19 cellular contexts compared by ENCODE assay signal in genomic region chr3:177899275-177900067, GRCh38.
DNase-seq lines count a peak whose midpoint lies in the region; ATAC-seq, FAIRE-seq and TF ChIP-seq lines count a peak whose summit lies in the region.
"Had no signal": no experiment of that assay in that cellular context is flagged by ENCODE, and none has a peak within 500 bp of the region (broad histone marks: within the 10 kb centered on the region; RNA-seq: fewer than 3 reads in every experiment).

No MANE protein-coding gene starts in this region.

- H3K79me2 ChIP-seq in H1 (ENCODE audit: control insufficient read depth in 1 of 2, insufficient read depth in 2 of 2, low read length in 2 of 2): no peaks in the 10 kb centered on the region

- CTCF ChIA-PET in IMR-90 (lab: Yijun Ruan, JAX) (no interaction called here), H1 (lab: Charles Lee; ENCODE audit: partially characterized antibody) (interaction anchor here (0.6 to 1.4 kb wide), 6 partner anchors 9 to 719 kb away, joined by 3 to 4 read pairs (median 3); no protein-coding TSS in a partner anchor)

- dilution Hi-C loops in IMR-90 (cut with HindIII; ENCODE audit: low sequenced_read_pairs, unreplicated experiment): no loop called here

- H3K23ac ChIP-seq in IMR-90 (ENCODE audit: low read depth, low read length) (no peak overlapping the region), H1 (ENCODE audit: insufficient read length) (no peak overlapping the region)

- FAIRE-seq in H1 (lab: Jason Lieb, UNC): no peak
- FAIRE-seq: D721Med, GM12892 had no signal

- H3K4ac ChIP-seq in IMR-90 (ENCODE audit: low read depth, low read length) (peak overlapping the region; percentile 17; the same call in 1 of the 2 replicates), H1 (replicated peaks; ENCODE audit: insufficient read length, low read depth, low read length) (no peak overlapping the region)

- ATAC-seq in IMR-90 (ENCODE audit: low read depth) (no peak), HG02642 (IDR thresholded peaks at IDR 0.05; ENCODE audit: poor library complexity, unreplicated experiment) (no peak)
- ATAC-seq: CD8-positive, alpha-beta T cell had no signal

- peak overlapping the region; percentile 63 for H2AK9ac ChIP-seq in IMR-90 (replicated peaks; ENCODE audit: low read depth, low read length, poor library complexity)

- H2BK5ac ChIP-seq in IMR-90 (ENCODE audit: low read depth, low read length, poor library complexity, severe bottlenecking): no peak overlapping the region
- H2BK5ac ChIP-seq in H1 (ENCODE audit: low read depth, low read length): no peak overlapping the region

- no peaks in the 10 kb centered on the region for H3K23me2 ChIP-seq in H1 (ENCODE audit: low read depth, low read length)

- no TSS peak for BruUV-seq in IMR-90 (replicated peaks; lab: Mats Ljungman, UMichigan)

- H2AK5ac ChIP-seq in IMR-90 (ENCODE audit: low read depth, low read length) (no peak overlapping the region), H1 (ENCODE audit: low read depth, low read length) (no peak overlapping the region)

- H3K56ac ChIP-seq in IMR-90 (ENCODE audit: extremely low read depth, insufficient read depth, low read length) (no peak overlapping the region), H1 (replicated peaks; ENCODE audit: insufficient read length, low read depth, low read length) (no peak overlapping the region)

- TF ChIP-seq POLR2A in IMR-90 (IDR thresholded peaks at IDR 0.05; ENCODE audit: low read depth, low read length) (no peak), H1 (IDR thresholded peaks at IDR 0.05; ENCODE audit: control extremely low read depth in 1 of 2, low read depth in 2 of 2, low read length in 2 of 2) (no peak)

- H3K27ac ChIP-seq in BLaER1: no peak overlapping the region
- no peak overlapping the region for H3K27ac ChIP-seq in IMR-90 (ENCODE audit: insufficient read depth, low read length)
- H3K27ac ChIP-seq in H1 (ENCODE audit: low read depth, low read length): no peak overlapping the region
- H3K27ac ChIP-seq: KMS-11 had no signal

- peak overlapping the region; percentile 50; the same call in 1 of the 2 replicates for H4K91ac ChIP-seq in IMR-90 (ENCODE audit: insufficient read depth, low read depth, low read length)
- no peak overlapping the region for H4K91ac ChIP-seq in H1 (replicated peaks; ENCODE audit: insufficient read length, low read length)

- no peaks in the 10 kb centered on the region for H3K27me3 ChIP-seq in BLaER1
- H3K27me3 ChIP-seq in IMR-90 (ENCODE audit: control insufficient read depth, insufficient read depth, low read length): no peaks in the 10 kb centered on the region
- no peaks in the 10 kb centered on the region for H3K27me3 ChIP-seq in H1 (replicated peaks in 1 of 4; ENCODE audit: control insufficient read depth in 3 of 4, extremely low read depth in 1 of 4, insufficient read depth in 3 of 4, low read length in 3 of 4)

- no peak overlapping the region for H2BK12ac ChIP-seq in H1 (ENCODE audit: low read depth, low read length)

- no peak for TF ChIP-seq RAD21 in IMR-90 (IDR thresholded peaks at IDR 0.05; ENCODE audit: low read length)
- peak; percentile 80 to 86 for TF ChIP-seq RAD21 in H1 (IDR thresholded peaks at IDR 0.05 in 1 of 2, conservative IDR thresholded peaks at IDR 0.05 in 1 of 2; ENCODE audit: low read depth in 2 of 2, low read length in 2 of 2)

- H4K20me1 ChIP-seq in BLaER1 (no peaks in the 10 kb centered on the region), IMR-90 (ENCODE audit: insufficient read depth, low read length) (no peaks in the 10 kb centered on the region), H1 (replicated peaks in 1 of 2; ENCODE audit: control insufficient read depth in 1 of 2, insufficient read depth in 2 of 2, low read length in 2 of 2) (no peaks in the 10 kb centered on the region)

- no peak overlapping the region for H4K8ac ChIP-seq in IMR-90 (ENCODE audit: low read depth in 2 of 2, low read length in 2 of 2)
- H4K8ac ChIP-seq in H1 (ENCODE audit: extremely low read depth, insufficient read depth, low read length): no peak overlapping the region

- intact Hi-C loops in IMR-90 (cut with micrococcal nuclease): no loop called here

- H2BK120ac ChIP-seq in IMR-90 (ENCODE audit: low read depth, low read length) (peak overlapping the region; percentile 28; the same call in 1 of the 2 replicates), H1 (replicated peaks; ENCODE audit: low read depth, low read length) (no peak overlapping the region)

- H2AFZ ChIP-seq in IMR-90 (replicated peaks; ENCODE audit: low read length, poor library complexity) (no peak overlapping the region), H1 (ENCODE audit: low read length) (peak overlapping the region; percentile 57; the same call in 1 of the 2 replicates)

- WGBS in IMR-90 (ENCODE audit: extremely low coverage in 2 of 2, insufficient read length in 1 of 2), 2 experiments: 100% methylated on average over 4 of the region's 9 CpGs; no CpG with 5 or more reads in 1 of the 2 experiments
- WGBS in H1 (ENCODE audit: extremely low coverage in 1 of 2, insufficient coverage in 1 of 2, insufficient read length in 1 of 2, insufficient replicate concordance in 2 of 2, low coverage in 1 of 2, low lambda C conversion rate in 2 of 2, missing lambda C conversion rate in 1 of 2), 2 experiments: 94% methylated on average over 9 of the region's 9 CpGs; no CpG with 5 or more reads in 1 of the 2 experiments

- no peak for TF ChIP-seq EP300 in H1 (IDR thresholded peaks at IDR 0.05; ENCODE audit: borderline replicate concordance in 1 of 2, low read depth in 2 of 2, low read length in 2 of 2)

- peak; percentile 29 for TF ChIP-seq CTCF in GM12865 (IDR thresholded peaks at IDR 0.05; ENCODE audit: insufficient read depth, low read depth, low read length, missing control alignments)
- no peak for TF ChIP-seq CTCF in IMR-90 (conservative IDR thresholded peaks at IDR 0.05; ENCODE audit: low read depth, low read length)
- peak; percentile 62 to 77 (median 73) for TF ChIP-seq CTCF in H1 (IDR thresholded peaks at IDR 0.05; ENCODE audit: control extremely low read depth in 1 of 3, insufficient read depth in 1 of 3, low read depth in 1 of 3, low read length in 3 of 3)

- H2BK15ac ChIP-seq in IMR-90 (ENCODE audit: low read depth, low read length): peak overlapping the region; percentile 30; the same call in 1 of the 3 replicates
- H2BK15ac ChIP-seq in H1 (ENCODE audit: low read length): no peak overlapping the region; the same call in 1 of the 2 replicates

- DNase-seq in GM12865 (ENCODE audit: low read depth) (peak; percentile 5), IMR-90 (no peak), H1 (ENCODE audit: low read depth in 1 of 2, low spot score in 2 of 2) (no peak), NCI-H345 treated with DMSO at 0.1 percent for 48 hours (lab: John Stamatoyannopoulos, UW; ENCODE audit: unreplicated experiment) (no peak), RPMI8226 (no peak), NCI-H2029 (lab: John Stamatoyannopoulos, UW) (no peak)
- DNase-seq: ACHN; CD8-positive, alpha-beta T cell; COR-L47; DMS153; DMS79 treated with DMSO at 0.1 percent for 48 hours; EL; GDM1 had no signal

- H3K4me1 ChIP-seq in BLaER1 (no peaks in the 10 kb centered on the region), IMR-90 (ENCODE audit: control insufficient read depth, insufficient read depth, low read length) (peaks cover 3% of the 10 kb centered on the region), H1 (replicated peaks in 1 of 4; ENCODE audit: control insufficient read depth in 3 of 4, insufficient read depth in 4 of 4, low read length in 3 of 4) (no peaks in the 10 kb centered on the region)
- H3K4me1 ChIP-seq: HAP-1 had no signal

- H3K14ac ChIP-seq in IMR-90 (replicated peaks; ENCODE audit: low read depth, low read length): no peak overlapping the region
- H3K14ac ChIP-seq in H1 (ENCODE audit: insufficient read length): no peak overlapping the region

- H3K9me3 ChIP-seq in BLaER1 (peaks cover 59% of the 10 kb centered on the region), IMR-90 (ENCODE audit: control insufficient read depth, insufficient read depth, low read length) (peaks cover 28% of the 10 kb centered on the region), H1 (ENCODE audit: insufficient read depth in 2 of 2, low read depth in 1 of 2, low read length in 1 of 2) (peaks cover 0 to 3% of the 10 kb centered on the region in 2 experiments; a peak in 1 of 4 replicates)
- H3K9me3 ChIP-seq: HAP-1 had no signal

- no peaks in the 10 kb centered on the region for H3K79me1 ChIP-seq in IMR-90 (ENCODE audit: low read depth in 1 of 2, low read length in 2 of 2)
- H3K79me1 ChIP-seq in H1 (ENCODE audit: low read depth, low read length): no peaks in the 10 kb centered on the region

- H3K36me3 ChIP-seq in BLaER1 (peaks cover 31% of the 10 kb centered on the region), IMR-90 (ENCODE audit: control insufficient read depth, insufficient read depth, low read length) (peaks cover 2% of the 10 kb centered on the region; the same call in 1 of the 2 replicates), H1 (ENCODE audit: control insufficient read depth in 2 of 4, insufficient read depth in 4 of 4, low read length in 3 of 4) (no peaks in the 10 kb centered on the region)
- H3K36me3 ChIP-seq: HAP-1 had no signal

- no peak overlapping the region for H2BK20ac ChIP-seq in IMR-90 (ENCODE audit: low read depth, low read length)
- H2BK20ac ChIP-seq in H1 (ENCODE audit: low read length): no peak overlapping the region

- H3K4me2 ChIP-seq in BLaER1 (no peak overlapping the region), IMR-90 (ENCODE audit: low read depth, low read length) (no peak overlapping the region), H1 (ENCODE audit: insufficient read depth in 1 of 2, low read depth in 2 of 2, low read length in 2 of 2) (no peak overlapping the region)
- H3K4me2 ChIP-seq: KMS-11 had no signal

- POLR2A ChIA-PET in IMR-90 (lab: Charles Lee; ENCODE audit: unreplicated experiment): no interaction called here
- POLR2A ChIA-PET in H1 (lab: Charles Lee; ENCODE audit: partially characterized antibody): no interaction called here

- H3K9me1 ChIP-seq in IMR-90 (ENCODE audit: insufficient read depth, low read length): 0 out of 2 replicates have a peak, but pooled peaks cover 4% of the 10 kb centered on the region

- in situ Hi-C loops in IMR-90 (cut with MboI; ENCODE audit: low sequenced_read_pairs): no loop called here

- H3K9ac ChIP-seq in BLaER1 (no peak overlapping the region), IMR-90 (ENCODE audit: low read depth, low read length) (no peak overlapping the region), H1 (replicated peaks in 1 of 4; ENCODE audit: extremely low read depth in 1 of 4, low read depth in 3 of 4, low read length in 3 of 4) (no peak overlapping the region)
- H3K9ac ChIP-seq: KMS-11 had no signal

- peak overlapping the region; percentile 43 for H3K4me3 ChIP-seq in BLaER1
- no peak overlapping the region for H3K4me3 ChIP-seq in GM12865 (ENCODE audit: low read depth, low read length)
- no peak overlapping the region for H3K4me3 ChIP-seq in IMR-90 (ENCODE audit: insufficient read depth, low read depth, low read length)
- H3K4me3 ChIP-seq in H1 (ENCODE audit: extremely low read depth in 1 of 4, insufficient read depth in 2 of 4, low read depth in 3 of 4, low read length in 4 of 4): no peak overlapping the region
- H3K4me3 ChIP-seq: HAP-1 had no signal

- H4K5ac ChIP-seq in IMR-90 (ENCODE audit: low read depth, low read length): no peak overlapping the region
- no peak overlapping the region for H4K5ac ChIP-seq in H1 (ENCODE audit: insufficient read length, low read depth, low read length)

- H3K18ac ChIP-seq in IMR-90 (ENCODE audit: low read depth, low read length) (no peak overlapping the region), H1 (ENCODE audit: extremely low read depth, low read length) (no peak overlapping the region)
